8 cellular contexts compared by ENCODE assay signal in genomic region chr5:43514816-43515677, GRCh38. TPM values are rescaled to one million over a fixed set of nuclear protein-coding genes. Genes with fewer than 3 reads are reported as not detected.
DNase-seq lines count a peak whose midpoint lies in the region; ATAC-seq, FAIRE-seq and TF ChIP-seq lines count a peak whose summit lies in the region.

Gene C5orf34, minus strand, starts transcription at chr5:43515148. Its CDS starts 5,809 bp downstream, at chr5:43509339.

- H3K27ac ChIP-seq in H1 (ENCODE audit: low read depth, low read length): peak within 1 kb of the TSS; percentile 92
- H3K27ac ChIP-seq in mesenchymal stem cell (ENCODE audit: low read length, poor library complexity, severe bottlenecking): peak within 1 kb of the TSS; percentile 93

- no peak within 1 kb of the TSS for H2BK120ac ChIP-seq in H1 (replicated peaks; ENCODE audit: low read depth, low read length)
- H2BK120ac ChIP-seq in mesenchymal stem cell (ENCODE audit: low read depth, low read length): peak within 1 kb of the TSS; percentile 19

- H3K18ac ChIP-seq in H1 (ENCODE audit: extremely low read depth, low read length) (peak within 1 kb of the TSS; percentile 80; the same call in 1 of the 2 replicates), mesenchymal stem cell (ENCODE audit: low read depth in 1 of 2, low read length in 2 of 2) (peak within 1 kb of the TSS in 1 of 2 experiments; percentile 84)

- peaks cover 0 to 19% of the 10 kb centered on the region in 2 experiments; a peak in 3 of 4 replicates for H3K79me2 ChIP-seq in H1 (ENCODE audit: control insufficient read depth in 1 of 2, insufficient read depth in 2 of 2, low read length in 2 of 2)

- TF ChIP-seq POLR2A in H1 (IDR thresholded peaks at IDR 0.05; ENCODE audit: control extremely low read depth in 1 of 2, low read depth in 2 of 2, low read length in 2 of 2): peak; percentile 89 to 90

- H3K4ac ChIP-seq in H1 (replicated peaks; ENCODE audit: insufficient read length, low read depth, low read length): no peak within 1 kb of the TSS
- H3K4ac ChIP-seq in mesenchymal stem cell (ENCODE audit: low read depth in 1 of 2, low read length in 2 of 2): peak within 1 kb of the TSS in 1 of 2 experiments; percentile 43

- peaks cover 6% of the 10 kb centered on the region; the same call in 1 of the 2 replicates for H3K23me2 ChIP-seq in H1 (ENCODE audit: low read depth, low read length)

- H4K8ac ChIP-seq in H1 (ENCODE audit: extremely low read depth, insufficient read depth, low read length) (peak within 1 kb of the TSS; percentile 94; the same call in 1 of the 2 replicates), mesenchymal stem cell (ENCODE audit: low read length) (peak within 1 kb of the TSS; percentile 27)

- H3K56ac ChIP-seq in H1 (replicated peaks; ENCODE audit: insufficient read length, low read depth, low read length): peak within 1 kb of the TSS; percentile 77

- H3K36me3 ChIP-seq in H1 (ENCODE audit: control insufficient read depth in 2 of 4, insufficient read depth in 4 of 4, low read length in 3 of 4): peaks cover 0 to 2% (median 0%) of the 10 kb centered on the region in 4 experiments; a peak in 1 of 8 replicates
- no peaks in the 10 kb centered on the region for H3K36me3 ChIP-seq in mesenchymal stem cell (ENCODE audit: control insufficient read depth in 1 of 2, insufficient read depth in 2 of 2, low read depth in 1 of 2, low read length in 2 of 2)

- H4K20me1 ChIP-seq in H1 (replicated peaks in 1 of 2; ENCODE audit: control insufficient read depth in 1 of 2, insufficient read depth in 2 of 2, low read length in 2 of 2): no peaks in the 10 kb centered on the region

- H4K91ac ChIP-seq in H1 (replicated peaks; ENCODE audit: insufficient read length, low read length): peak within 1 kb of the TSS; percentile 76
- no peak within 1 kb of the TSS for H4K91ac ChIP-seq in mesenchymal stem cell (ENCODE audit: low read length)

- TF ChIP-seq CTCF in H1 (IDR thresholded peaks at IDR 0.05; ENCODE audit: control extremely low read depth in 1 of 3, insufficient read depth in 1 of 3, low read depth in 1 of 3, low read length in 3 of 3): no peak

- no peak within 1 kb of the TSS for H2BK12ac ChIP-seq in H1 (ENCODE audit: low read depth, low read length)
- no peak within 1 kb of the TSS for H2BK12ac ChIP-seq in mesenchymal stem cell (ENCODE audit: low read length in 2 of 2)

- POLR2A ChIA-PET in H1 (lab: Charles Lee; ENCODE audit: partially characterized antibody): interaction anchor here (0.9 to 2.4 kb wide), 13 partner anchors 10 to 106 kb away, joined by 3 to 23 read pairs (median 4); partner anchors contain the start of genes NNT, PAIP1 and TMEM267

- H3K9me3 ChIP-seq in H1 (ENCODE audit: insufficient read depth in 2 of 2, low read depth in 1 of 2, low read length in 1 of 2): peaks cover 0 to 18% of the 10 kb centered on the region in 2 experiments; a peak in 2 of 4 replicates
- no peaks in the 10 kb centered on the region for H3K9me3 ChIP-seq in mesenchymal stem cell (ENCODE audit: control insufficient read depth, low read length)

- TF ChIP-seq EP300 in H1 (IDR thresholded peaks at IDR 0.05; ENCODE audit: borderline replicate concordance in 1 of 2, low read depth in 2 of 2, low read length in 2 of 2): no peak

- H2AFZ ChIP-seq in H1 (ENCODE audit: low read length) (peak within 1 kb of the TSS; percentile 68), mesenchymal stem cell (ENCODE audit: low read depth, low read length) (peak within 1 kb of the TSS; percentile 23)

- H4K5ac ChIP-seq in H1 (ENCODE audit: insufficient read length, low read depth, low read length): peak within 1 kb of the TSS; percentile 61

- H3K4me3 ChIP-seq in H1 (ENCODE audit: extremely low read depth in 1 of 4, insufficient read depth in 2 of 4, low read depth in 3 of 4, low read length in 4 of 4) (peak within 1 kb of the TSS; percentile 77 to 88 (median 86)), mesenchymal stem cell (ENCODE audit: insufficient read depth in 1 of 2, low read depth in 1 of 2, low read length in 2 of 2) (peak within 1 kb of the TSS; percentile 65 to 92)

- H3K23ac ChIP-seq in H1 (ENCODE audit: insufficient read length) (no peak within 1 kb of the TSS), mesenchymal stem cell (ENCODE audit: low read length in 2 of 2) (no peak within 1 kb of the TSS)

- no peak within 1 kb of the TSS for H2BK20ac ChIP-seq in H1 (ENCODE audit: low read length)

- H3K14ac ChIP-seq in H1 (ENCODE audit: insufficient read length): no peak within 1 kb of the TSS
- peak within 1 kb of the TSS in 1 of 2 experiments; percentile 58 for H3K14ac ChIP-seq in mesenchymal stem cell (ENCODE audit: low read length in 2 of 2)

- 1% methylated on average over 34 of the region's 35 CpGs; no CpG with 5 or more reads in 1 of the 2 experiments for WGBS in H1 (ENCODE audit: extremely low coverage in 1 of 2, insufficient coverage in 1 of 2, insufficient read length in 1 of 2, insufficient replicate concordance in 2 of 2, low coverage in 1 of 2, low lambda C conversion rate in 2 of 2, missing lambda C conversion rate in 1 of 2), 2 experiments
- under 1% methylated on average over 31 of the region's 35 CpGs for WGBS in mesenchymal stem cell

- no peak for FAIRE-seq in H1 (lab: Jason Lieb, UNC)

- no peaks in the 10 kb centered on the region for H3K79me1 ChIP-seq in H1 (ENCODE audit: low read depth, low read length)
- peaks cover 7% of the 10 kb centered on the region for H3K79me1 ChIP-seq in mesenchymal stem cell (replicated peaks; ENCODE audit: low read length, poor library complexity, severe bottlenecking)

- peak within 1 kb of the TSS; percentile 92 to 98 (median 94) for H3K9ac ChIP-seq in H1 (replicated peaks in 1 of 4; ENCODE audit: extremely low read depth in 1 of 4, low read depth in 3 of 4, low read length in 3 of 4)
- H3K9ac ChIP-seq in mesenchymal stem cell (ENCODE audit: low read length): peak within 1 kb of the TSS; percentile 99

- peak within 1 kb of the TSS; percentile 75 to 84 for H3K4me2 ChIP-seq in H1 (ENCODE audit: insufficient read depth in 1 of 2, low read depth in 2 of 2, low read length in 2 of 2)
- peak within 1 kb of the TSS; percentile 97 for H3K4me2 ChIP-seq in mesenchymal stem cell (ENCODE audit: low read length, poor library complexity, severe bottlenecking)

- CTCF ChIA-PET in H1 (lab: Charles Lee; ENCODE audit: partially characterized antibody): interaction anchor here (0.9 kb wide), 1 partner anchor 31 kb away, joined by 3 read pairs; no protein-coding TSS in a partner anchor

- no peak within 1 kb of the TSS; the same call in 1 of the 2 replicates for H2AK5ac ChIP-seq in H1 (ENCODE audit: low read depth, low read length)
- peak within 1 kb of the TSS; percentile 87 for H2AK5ac ChIP-seq in mesenchymal stem cell (ENCODE audit: low read length, severe bottlenecking)

- no peak within 1 kb of the TSS; the same call in 1 of the 2 replicates for H2BK15ac ChIP-seq in H1 (ENCODE audit: low read length)
- no peak within 1 kb of the TSS for H2BK15ac ChIP-seq in mesenchymal stem cell (ENCODE audit: low read depth, poor library complexity, severe bottlenecking)

- DNase-seq in COLO829 (ENCODE audit: low spot score) (peak; percentile 97), HT-29 (ENCODE audit: low spot score) (peak; percentile 99), H1 (ENCODE audit: low read depth in 1 of 2, low spot score in 2 of 2) (peak; percentile 81 to 96), mesenchymal stem cell (peak; percentile 96)
- DNase-seq in NK-92 treated with Interleukin-12 subunit alpha and Interleukin-12 subunit beta, amount 100 ng/mL, for 24 hours (lab: John Stamatoyannopoulos, UW): peak; percentile 91
- DNase-seq in activated CD8-positive, alpha-beta memory T cell treated with anti-CD3 and anti-CD28 coated beads for 4 hours (ENCODE audit: low read depth in 2 of 2): peak; percentile 88 to 91
- peak; percentile 87 for DNase-seq in stimulated activated CD8-positive, alpha-beta memory T cell treated with anti-CD3 and anti-CD28 coated beads, Interleukin-12 subunit alpha, Interleukin-12 subunit beta, amount 100 ng/mL, for 24 hours (ENCODE audit: extremely low read depth)

- H3K4me1 ChIP-seq in H1 (replicated peaks in 1 of 4; ENCODE audit: control insufficient read depth in 3 of 4, insufficient read depth in 4 of 4, low read length in 3 of 4) (peaks cover 0 to 4% (median 0%) of the 10 kb centered on the region in 4 experiments; a peak in 2 of 7 replicates), mesenchymal stem cell (ENCODE audit: control insufficient read depth, insufficient read depth, low read depth, low read length) (no peaks in the 10 kb centered on the region)

- peak within 1 kb of the TSS; percentile 83 for H2BK5ac ChIP-seq in H1 (ENCODE audit: low read depth, low read length)
- H2BK5ac ChIP-seq in mesenchymal stem cell (ENCODE audit: low read depth, low read length, poor library complexity, severe bottlenecking): peak within 1 kb of the TSS; percentile 83

- no peaks in the 10 kb centered on the region for H3K27me3 ChIP-seq in H1 (replicated peaks in 1 of 4; ENCODE audit: control insufficient read depth in 3 of 4, extremely low read depth in 1 of 4, insufficient read depth in 3 of 4, low read length in 3 of 4)
- H3K27me3 ChIP-seq in mesenchymal stem cell (ENCODE audit: control insufficient read depth in 1 of 2, insufficient read depth in 1 of 2, low read length in 2 of 2): no peaks in the 10 kb centered on the region

- no peak for TF ChIP-seq RAD21 in H1 (IDR thresholded peaks at IDR 0.05 in 1 of 2, conservative IDR thresholded peaks at IDR 0.05 in 1 of 2; ENCODE audit: low read depth in 2 of 2, low read length in 2 of 2)

- peak; percentile 98 for ATAC-seq in GM21360 (IDR thresholded peaks at IDR 0.05; ENCODE audit: unreplicated experiment)

TF ChIP-seq in H1, 55 proteins besides CTCF, POLR2A, EP300 and RAD21 (continues in another document):
- peak; percentile 88 for TF ChIP-seq POLR2AphosphoS5 (IDR thresholded peaks at IDR 0.05; ENCODE audit: low read depth, low read length)
- TF ChIP-seq ZNF274 (IDR thresholded peaks at IDR 0.05; ENCODE audit: borderline replicate concordance, extremely low read depth, low read length): no peak
- no peak for TF ChIP-seq SUZ12 (IDR thresholded peaks at IDR 0.05; ENCODE audit: low read length)
- TF ChIP-seq SIRT6 (IDR thresholded peaks at IDR 0.05; ENCODE audit: low read length): no peak
- no peak for TF ChIP-seq RFX5 (IDR thresholded peaks at IDR 0.05; ENCODE audit: borderline replicate concordance, low read depth, low read length)
- TF ChIP-seq KDM5A (IDR thresholded peaks at IDR 0.05; ENCODE audit: low read length): no peak

RNA-seq across cellular contexts. Expression of gene C5orf34, which starts in this region (rescaled TPM):
- 2.5 and 3.8 TPM in 2 replicates for total RNA-seq in HT-29 (2014; rRNA removed; shearing (Covaris generic))
- 8.6 and 11.3 TPM in 2 replicates for total RNA-seq in H1 (2021; fragmentation: NEBNext Ultra II Directional; extraction: Animal tissue kit (Norgen Biotek cat#: 25700))
- 5.1 and 6.8 TPM in 2 replicates for polyA plus RNA-seq in H1 (2011; rRNA removed)
- 9.1 TPM for polyA plus RNA-seq in H1 (2011; cell fraction: cytosol; rRNA removed)
- 6.5 TPM for polyA plus RNA-seq in H1 (2011; cell fraction: nucleus; rRNA removed)
- 5.0 to 8.0 TPM (median 5.8 TPM) in 4 replicates for polyA plus RNA-seq in H1 (2012, experiment 1 of 2)
- 0.47 TPM for polyA plus RNA-seq in H1 (2012, experiment 2 of 2)
- 8.5 TPM for polyA plus RNA-seq in H1 (2013, experiment 1 of 2)
- polyA plus RNA-seq in H1 (2013, experiment 2 of 2): 7.8 TPM
- polyA minus RNA-seq in H1 (2011; rRNA and poly(A)+ RNA removed): 10.8 and 16.1 TPM in 2 replicates
- polyA minus RNA-seq in H1 (2011; cell fraction: cytosol; rRNA and poly(A)+ RNA removed): 3.2 TPM
- 14.7 TPM for polyA minus RNA-seq in H1 (2011; cell fraction: nucleus; rRNA and poly(A)+ RNA removed)
- 1.3 TPM for polyA plus RNA-seq in mesenchymal stem cell (2013, experiment 1 of 2)
- 1.4 TPM for polyA plus RNA-seq in mesenchymal stem cell (2013, experiment 2 of 2)

Comparison
In these comparisons a context has a peak if more than half of its experiments do, and no peak if none do; other contexts are left out.
1. Peak in every context shown above with its lines: DNase-seq, ATAC-seq, H3K4me3 ChIP-seq and H3K27ac ChIP-seq.